Comparison of ENCODE assay signal across 12 cellular contexts in the genomic region with DNA sequence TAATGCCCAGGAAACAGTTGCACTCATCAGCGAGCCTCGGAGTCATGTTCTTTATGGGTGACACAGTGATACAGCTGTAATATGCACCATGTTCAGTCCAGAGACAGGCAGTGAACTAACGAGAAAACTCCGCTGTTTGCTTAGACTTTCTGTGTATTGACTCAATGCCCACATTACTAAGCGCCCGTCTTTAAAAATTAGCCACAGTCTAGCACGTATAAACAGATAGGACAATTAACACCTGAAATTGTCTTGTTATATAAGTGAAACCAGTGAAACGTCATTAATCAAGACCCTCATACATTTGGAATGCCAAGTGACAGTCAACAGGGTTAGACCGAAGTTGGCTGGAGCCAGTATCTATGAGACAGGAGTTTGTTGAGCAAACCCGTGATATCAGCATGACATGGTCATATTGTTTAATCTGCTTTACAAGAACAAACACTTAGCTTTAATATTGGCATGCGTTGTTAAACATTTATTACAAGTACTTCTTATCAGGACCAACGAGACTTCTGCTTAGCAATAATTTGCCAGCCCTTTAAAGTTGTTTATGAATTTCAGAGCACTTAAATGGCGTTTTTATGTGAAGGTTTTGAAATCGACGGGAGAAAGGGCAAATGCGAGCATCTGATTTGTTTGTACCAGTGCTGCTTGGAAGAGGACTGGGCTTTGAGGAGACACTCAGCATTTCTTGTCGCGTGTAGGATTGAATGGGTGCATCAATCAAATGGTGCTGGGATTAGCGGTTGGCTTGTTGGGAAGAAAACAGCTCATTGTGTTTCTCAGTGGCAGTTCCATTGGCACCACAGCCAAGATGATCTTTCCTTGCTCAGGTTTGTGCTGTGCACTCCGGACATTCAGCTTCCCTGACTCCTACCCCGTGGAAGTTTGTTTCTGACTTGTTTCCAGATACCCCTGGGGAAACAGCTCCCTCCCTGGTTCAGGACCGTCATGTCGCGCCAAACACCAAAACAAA. TPM values are rescaled to one million over a fixed set of nuclear protein-coding genes. Genes with fewer than 3 reads are reported as not detected.
DNase-seq lines count a peak whose midpoint lies in the region; ATAC-seq, FAIRE-seq and TF ChIP-seq lines count a peak whose summit lies in the region.
"Had no signal": no experiment of that assay in that cellular context is flagged by ENCODE, and none has a peak within 500 bp of the region (broad histone marks: within the 10 kb centered on the region; RNA-seq: fewer than 3 reads in every experiment).

No MANE protein-coding gene starts in this region.

- no peak overlapping the region for H2AFZ ChIP-seq in GM23338

- no peaks in the 10 kb centered on the region for H3K27me3 Mint-ChIP-seq in GM23338 (ENCODE audit: insufficient read depth, low read depth, poor library complexity)
- H3K27me3 Mint-ChIP-seq in mesothelial cell of epicardium (ENCODE audit: low read depth), result peaks cover 29% of the 10 kb centered on the region
- peaks cover 0 to 1% (median 0%) of the 10 kb centered on the region in 3 donors for H3K27me3 Mint-ChIP-seq in CD14-positive monocyte (ENCODE audit: low read depth in 3 of 3)
- peaks cover 11% of the 10 kb centered on the region for H3K27me3 Mint-ChIP-seq in activated T-helper 2 cell treated with anti-CD3 and anti-CD28 coated beads, Interferon-gamma antibody, Interleukin-2, Interleukin-4, amounts not matched to agents 10 μg/mL and 5 μg/mL and 100 μg/mL, durations not matched to agents 14 hours and 24 hours and 36 hours (ENCODE audit: low read depth)

- H3K36me3 ChIP-seq in GM23338 (ENCODE audit: insufficient read depth) (no peaks in the 10 kb centered on the region), small intestine (ENCODE audit: control insufficient read depth in 2 of 2, insufficient read depth in 2 of 2, low read length in 2 of 2) (no peaks in the 10 kb centered on the region)
- H3K36me3 ChIP-seq: breast epithelium had no signal

- intact Hi-C loops in CD14-positive monocyte (cut with micrococcal nuclease), result no loop called here
- intact Hi-C loops in activated T-helper 2 cell treated with anti-CD3 and anti-CD28 coated beads, Interferon-gamma antibody, Interleukin-2, Interleukin-4, amounts not matched to agents 10 μg/mL and 5 μg/mL and 100 μg/mL, durations not matched to agents 14 hours and 24 hours and 36 hours (cut with micrococcal nuclease), result loop anchor here (1.0 to 5.0 kb wide), 3 partner anchors 13 to 44 kb away; no protein-coding TSS in a partner anchor

- 17 to 55% (median 33%) methylated on average over 24 of the region's 24 CpGs for WGBS in small intestine, 3 donors

- H3K79me2 ChIP-seq in GM23338 (replicated peaks; ENCODE audit: insufficient read depth), result no peaks in the 10 kb centered on the region

- no peaks in the 10 kb centered on the region for H3K4me1 ChIP-seq in GM23338 (ENCODE audit: insufficient read depth)
- H3K4me1 ChIP-seq in small intestine (ENCODE audit: control insufficient read depth in 2 of 2, insufficient read depth in 1 of 2, low read depth in 1 of 2, low read length in 1 of 2), result peaks cover 0 to 2% of the 10 kb centered on the region in 2 donors
- H3K4me1 ChIP-seq in foreskin keratinocyte, result no peaks in the 10 kb centered on the region
- H3K4me1 ChIP-seq: breast epithelium had no signal

- no peak overlapping the region for H3K27ac ChIP-seq in GM23338 (ENCODE audit: low read depth)
- no peak overlapping the region for H3K27ac ChIP-seq in small intestine (ENCODE audit: low read depth in 1 of 2, low read length in 1 of 2)
- no peak overlapping the region for H3K27ac ChIP-seq in foreskin keratinocyte
- H3K27ac ChIP-seq: breast epithelium had no signal

- H3K36me3 Mint-ChIP-seq in GM23338 (ENCODE audit: low read depth) (no peaks in the 10 kb centered on the region), mesothelial cell of epicardium (no peaks in the 10 kb centered on the region), CD14-positive monocyte (peaks cover 0 to 3% of the 10 kb centered on the region in 2 donors)
- no peaks in the 10 kb centered on the region for H3K36me3 Mint-ChIP-seq in activated T-helper 2 cell treated with anti-CD3 and anti-CD28 coated beads, Interferon-gamma antibody, Interleukin-2, Interleukin-4, amounts not matched to agents 10 μg/mL and 5 μg/mL and 100 μg/mL, durations not matched to agents 14 hours and 24 hours and 36 hours (ENCODE audit: low read depth)

- H3K27ac Mint-ChIP-seq in GM23338, result no peak overlapping the region
- H3K27ac Mint-ChIP-seq in mesothelial cell of epicardium, result no peak overlapping the region
- peak overlapping the region in 1 of 7 donors; percentile 51 for H3K27ac Mint-ChIP-seq in CD14-positive monocyte
- H3K27ac Mint-ChIP-seq in activated T-helper 2 cell treated with anti-CD3 and anti-CD28 coated beads, Interferon-gamma antibody, Interleukin-2, Interleukin-4, amounts not matched to agents 10 μg/mL and 5 μg/mL and 100 μg/mL, durations not matched to agents 14 hours and 24 hours and 36 hours, result no peak overlapping the region
- H3K27ac Mint-ChIP-seq: T-helper 2 cell treated with Interferon-gamma antibody and Interleukin-4, amounts not matched to agents 5 μg/mL and 100 μg/mL, for 36 hours had no signal

- FAIRE-seq in small intestine (lab: Jason Lieb, UNC), result no peak
- FAIRE-seq: kidney had no signal

- H3K4me3 ChIP-seq in GM23338 (no peak overlapping the region), epithelial cell of esophagus (ENCODE audit: low read length) (no peak overlapping the region), small intestine (ENCODE audit: low read depth in 1 of 2, low read length in 2 of 2) (no peak overlapping the region)
- H3K4me3 ChIP-seq: breast epithelium had no signal

- H4K20me1 ChIP-seq in GM23338 (replicated peaks; ENCODE audit: insufficient read depth), result no peaks in the 10 kb centered on the region; the same call in 1 of the 2 replicates

- no peaks in the 10 kb centered on the region for H3K9me3 Mint-ChIP-seq in GM23338
- no peaks in the 10 kb centered on the region for H3K9me3 Mint-ChIP-seq in mesothelial cell of epicardium
- peaks cover 0 to 1% (median 0%) of the 10 kb centered on the region in 7 donors for H3K9me3 Mint-ChIP-seq in CD14-positive monocyte
- no peaks in the 10 kb centered on the region for H3K9me3 Mint-ChIP-seq in activated T-helper 2 cell treated with anti-CD3 and anti-CD28 coated beads, Interferon-gamma antibody, Interleukin-2, Interleukin-4, amounts not matched to agents 10 μg/mL and 5 μg/mL and 100 μg/mL, durations not matched to agents 14 hours and 24 hours and 36 hours
- H3K9me3 Mint-ChIP-seq: T-helper 2 cell treated with Interferon-gamma antibody and Interleukin-4, amounts not matched to agents 5 μg/mL and 100 μg/mL, for 36 hours had no signal

- H3K4me1 Mint-ChIP-seq in GM23338, result peaks cover 8% of the 10 kb centered on the region; the same call in 2 of the 3 replicates
- H3K4me1 Mint-ChIP-seq in mesothelial cell of epicardium, result no peaks in the 10 kb centered on the region
- no peaks in the 10 kb centered on the region for H3K4me1 Mint-ChIP-seq in CD14-positive monocyte
- H3K4me1 Mint-ChIP-seq in activated T-helper 2 cell treated with anti-CD3 and anti-CD28 coated beads, Interferon-gamma antibody, Interleukin-2, Interleukin-4, amounts not matched to agents 10 μg/mL and 5 μg/mL and 100 μg/mL, durations not matched to agents 14 hours and 24 hours and 36 hours (ENCODE audit: low read depth), result peaks cover 30% of the 10 kb centered on the region

- H3K4me2 ChIP-seq in GM23338, result no peak overlapping the region

- H3K4me3 Mint-ChIP-seq in GM23338 (no peak overlapping the region), mesothelial cell of epicardium (no peak overlapping the region), CD14-positive monocyte (no peak overlapping the region)
- H3K4me3 Mint-ChIP-seq in activated T-helper 2 cell treated with anti-CD3 and anti-CD28 coated beads, Interferon-gamma antibody, Interleukin-2, Interleukin-4, amounts not matched to agents 10 μg/mL and 5 μg/mL and 100 μg/mL, durations not matched to agents 14 hours and 24 hours and 36 hours (ENCODE audit: low read depth), result no peak overlapping the region
- H3K4me3 Mint-ChIP-seq: T-helper 2 cell treated with Interferon-gamma antibody and Interleukin-4, amounts not matched to agents 5 μg/mL and 100 μg/mL, for 36 hours had no signal

- H3K9me3 ChIP-seq in small intestine (ENCODE audit: control insufficient read depth, low read depth), result no peaks in the 10 kb centered on the region
- H3K9me3 ChIP-seq: breast epithelium had no signal

- DNase-seq in GM23338 (ENCODE audit: low spot score) (peak; percentile 16), NCI-H748 (lab: John Stamatoyannopoulos, UW; ENCODE audit: unreplicated experiment) (peak; percentile 73), epithelial cell of esophagus (ENCODE audit: low read depth) (peak; percentile 48), small intestine (peak; percentile 78), mesothelial cell of epicardium (ENCODE audit: low spot score in 2 of 2, unreplicated experiment in 2 of 2) (no peak), foreskin keratinocyte (no peak), CD14-positive monocyte (ENCODE audit: low spot score) (no peak)
- no peak for DNase-seq in activated T-helper 2 cell treated with anti-CD3 and anti-CD28 coated beads, Interferon-gamma antibody, Interleukin-2, Interleukin-4, amounts not matched to agents 10 μg/mL and 5 μg/mL and 100 μg/mL, durations not matched to agents 14 hours and 24 hours and 36 hours (ENCODE audit: low spot score)
- DNase-seq: kidney; stimulated activated CD4-positive, alpha-beta T cell treated with anti-CD3 and anti-CD28 coated beads, Interleukin-4, amount 100 ng/mL, for 24 hours had no signal

- no peaks in the 10 kb centered on the region for H3F3A ChIP-seq in GM23338 (replicated peaks; ENCODE audit: low read depth)

- no peak; the same call in 2 of the 3 replicates for ATAC-seq in GM23338
- ATAC-seq in foreskin keratinocyte, result no peak

- no peaks in the 10 kb centered on the region for H3K9me2 ChIP-seq in GM23338 (ENCODE audit: insufficient read depth)

- TF ChIP-seq CTCF in GM23338 (conservative IDR thresholded peaks at IDR 0.05; ENCODE audit: low read depth in 2 of 2) (peak; percentile 30 to 38; a peak in 3 of 4 replicates), epithelial cell of esophagus (IDR thresholded peaks at IDR 0.05; ENCODE audit: insufficient read depth, low read depth, low read length, missing control alignments) (no peak), mesothelial cell of epicardium (IDR thresholded peaks at IDR 0.05; ENCODE audit: unreplicated experiment) (no peak), foreskin keratinocyte (conservative IDR thresholded peaks at IDR 0.05) (no peak), CD14-positive monocyte (IDR thresholded peaks at IDR 0.05) (no peak)

- no peaks in the 10 kb centered on the region for H3K27me3 ChIP-seq in GM23338 (ENCODE audit: insufficient read depth)
- no peaks in the 10 kb centered on the region for H3K27me3 ChIP-seq in small intestine (ENCODE audit: control insufficient read depth in 2 of 2, insufficient read depth in 2 of 2, low read length in 2 of 2)
- no peaks in the 10 kb centered on the region for H3K27me3 ChIP-seq in foreskin keratinocyte
- H3K27me3 ChIP-seq: breast epithelium had no signal

RNA-seq across cellular contexts. Expression of gene CAMK1D, which starts 56.3 kb away (rescaled TPM):
- total RNA-seq in GM23338 (2014; rRNA removed; shearing (Covaris generic)), result 3.3 and 7.2 TPM in 2 replicates
- polyA plus RNA-seq in GM23338 (2016; fragmentation: Nextera tagmentation; extraction: Ambion mirVana) (4.6 TPM in 2 replicates), small intestine (1 to 10 TPM in 2 of 3 donors, under 1 TPM in 1; 0.45 to 6.1 (median 1.6) TPM), foreskin keratinocyte (0.26 and 0.46 TPM in 2 replicates), CD14-positive monocyte (1 to 10 TPM; 6.7 to 7.1 TPM)
- total RNA-seq in mesothelial cell of epicardium (5.8 to 7.6 TPM (median 6.2 TPM) in 3 replicates), foreskin keratinocyte (0.53 and 0.75 TPM in 2 replicates)
- 5.7 and 6.1 TPM in 2 replicates for total RNA-seq in activated T-helper 2 cell treated with anti-CD3 and anti-CD28 coated beads, Interferon-gamma antibody, Interleukin-2, Interleukin-4, amounts not matched to agents 10 μg/mL and 5 μg/mL and 100 μg/mL, durations not matched to agents 14 hours and 24 hours and 36 hours

Comparison
In these comparisons a context has a peak if more than half of its experiments do, and no peak if none do; other contexts are left out.
1. DNase-seq: peak in GM23338 (single experiment), NCI-H748 (single experiment), epithelial cell of esophagus (single experiment) and small intestine (single experiment); none in mesothelial cell of epicardium (0 of 2), foreskin keratinocyte (0 of 2), CD14-positive monocyte (single experiment) and activated T-helper 2 cell treated with anti-CD3 and anti-CD28 coated beads, Interferon-gamma antibody, Interleukin-2, Interleukin-4, amounts not matched to agents 10 μg/mL and 5 μg/mL and 100 μg/mL, durations not matched to agents 14 hours and 24 hours and 36 hours (single experiment).
2. CTCF ChIP-seq: peak in GM23338 (2 of 2); none in epithelial cell of esophagus (single experiment), mesothelial cell of epicardium (single experiment), foreskin keratinocyte (single experiment) and CD14-positive monocyte (single experiment).